Comparison of ENCODE assay signal across 8 cellular contexts in genomic region chr20:13638496-13639477, GRCh38. TPM values are rescaled to one million over a fixed set of nuclear protein-coding genes. Genes with fewer than 3 reads are reported as not detected.
DNase-seq lines count a peak whose midpoint lies in the region; ATAC-seq and TF ChIP-seq lines count a peak whose summit lies in the region.

A gene with protein sequence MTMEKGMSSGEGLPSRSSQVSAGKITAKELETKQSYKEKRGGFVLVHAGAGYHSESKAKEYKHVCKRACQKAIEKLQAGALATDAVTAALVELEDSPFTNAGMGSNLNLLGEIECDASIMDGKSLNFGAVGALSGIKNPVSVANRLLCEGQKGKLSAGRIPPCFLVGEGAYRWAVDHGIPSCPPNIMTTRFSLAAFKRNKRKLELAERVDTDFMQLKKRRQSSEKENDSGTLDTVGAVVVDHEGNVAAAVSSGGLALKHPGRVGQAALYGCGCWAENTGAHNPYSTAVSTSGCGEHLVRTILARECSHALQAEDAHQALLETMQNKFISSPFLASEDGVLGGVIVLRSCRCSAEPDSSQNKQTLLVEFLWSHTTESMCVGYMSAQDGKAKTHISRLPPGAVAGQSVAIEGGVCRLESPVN (minus strand): TSS chr20:13638932. CDS start chr20:13630078, 8,854 bp downstream.

- peak within 1 kb of the TSS; percentile 37 for H3K18ac ChIP-seq in IMR-90 (ENCODE audit: low read depth, low read length)

- H3K9me3 ChIP-seq in IMR-90 (ENCODE audit: control insufficient read depth, insufficient read depth, low read length) (no peaks in the 10 kb centered on the region), mucosa of rectum (ENCODE audit: control insufficient read depth in 2 of 2, low read length in 2 of 2) (no peaks in the 10 kb centered on the region)

- in situ Hi-C loops in IMR-90 (cut with MboI; ENCODE audit: low sequenced_read_pairs): no loop called here

- H3K79me1 ChIP-seq in IMR-90 (ENCODE audit: low read depth in 1 of 2, low read length in 2 of 2): peaks cover 3 to 19% of the 10 kb centered on the region in 2 experiments; a peak in 3 of 4 replicates

- TF ChIP-seq CTCF in IMR-90 (conservative IDR thresholded peaks at IDR 0.05; ENCODE audit: low read depth, low read length) (no peak), epithelial cell of proximal tubule (conservative IDR thresholded peaks at IDR 0.05; ENCODE audit: low read depth, low read length) (no peak)

- H2AFZ ChIP-seq in IMR-90 (replicated peaks; ENCODE audit: low read length, poor library complexity): peak within 1 kb of the TSS; percentile 100

- intact Hi-C loops in IMR-90 (cut with micrococcal nuclease): loop anchor here (10.0 kb wide), 1 partner anchor 146 kb away; the partner anchor contains the start of genes ESF1 and NDUFAF5

- H3K4me3 ChIP-seq in IMR-90 (ENCODE audit: insufficient read depth, low read depth, low read length): peak within 1 kb of the TSS; percentile 84
- H3K4me3 ChIP-seq in epithelial cell of proximal tubule (ENCODE audit: low read depth, low read length): peak within 1 kb of the TSS; percentile 89
- H3K4me3 ChIP-seq in mucosa of rectum (ENCODE audit: low read length in 2 of 2): peak within 1 kb of the TSS; percentile 93 to 95

- peak within 1 kb of the TSS; percentile 78 for H3K27ac ChIP-seq in IMR-90 (ENCODE audit: insufficient read depth, low read length)
- H3K27ac ChIP-seq in mucosa of rectum (ENCODE audit: low read depth in 2 of 2, low read length in 2 of 2): peak within 1 kb of the TSS; percentile 81 to 83

- CTCF ChIA-PET in IMR-90 (lab: Yijun Ruan, JAX): no interaction called here

- 0 out of 2 replicates have a peak within 1 kb of the TSS, but pooled peaks have one; percentile 62 for H3K56ac ChIP-seq in IMR-90 (ENCODE audit: extremely low read depth, insufficient read depth, low read length)

- peak within 1 kb of the TSS; percentile 87 for H4K5ac ChIP-seq in IMR-90 (ENCODE audit: low read depth, low read length)

- H2BK5ac ChIP-seq in IMR-90 (ENCODE audit: low read depth, low read length, poor library complexity, severe bottlenecking): peak within 1 kb of the TSS; percentile 32

- H4K20me1 ChIP-seq in IMR-90 (ENCODE audit: insufficient read depth, low read length): no peaks in the 10 kb centered on the region

- H3K4ac ChIP-seq in IMR-90 (ENCODE audit: low read depth, low read length): peak within 1 kb of the TSS; percentile 81

- ATAC-seq in GM21528 (IDR thresholded peaks at IDR 0.05; ENCODE audit: low FRiP score, unreplicated experiment): peak; percentile 100
- ATAC-seq in IMR-90 (ENCODE audit: low read depth): peak; percentile 99

- no peak within 1 kb of the TSS; the same call in 1 of the 2 replicates for H2BK120ac ChIP-seq in IMR-90 (ENCODE audit: low read depth, low read length)

- 3% methylated on average over 6 of the region's 59 CpGs; no CpG with 5 or more reads in 1 of the 2 experiments for WGBS in IMR-90 (ENCODE audit: extremely low coverage in 2 of 2, insufficient read length in 1 of 2), 2 experiments

- peak; percentile 85 for DNase-seq in DMS 273 treated with DMSO at 0.1 percent for 48 hours (lab: John Stamatoyannopoulos, UW)
- peak; percentile 94 for DNase-seq in IMR-90
- peak; percentile 95 for DNase-seq in OCI-M1 (lab: John Stamatoyannopoulos, UW)
- peak; percentile 92 for DNase-seq in activated T-cell treated with anti-CD3 and anti-CD28 coated beads for 48 hours (ENCODE audit: low read depth)
- peak; percentile 63 for DNase-seq in epithelial cell of proximal tubule (ENCODE audit: low read depth)
- peak; percentile 96 for DNase-seq in stimulated activated CD8-positive, alpha-beta memory T cell treated with anti-CD3 and anti-CD28 coated beads, Interleukin-4, amount 100 ng/mL, for 48 hours

- H4K8ac ChIP-seq in IMR-90 (ENCODE audit: low read depth in 2 of 2, low read length in 2 of 2): peak within 1 kb of the TSS; percentile 96 to 100

- H3K27me3 ChIP-seq in IMR-90 (ENCODE audit: control insufficient read depth, insufficient read depth, low read length) (peaks cover 2% of the 10 kb centered on the region; the same call in 1 of the 2 replicates), mucosa of rectum (ENCODE audit: control insufficient read depth in 2 of 2, insufficient read depth in 2 of 2, low read length in 2 of 2) (no peaks in the 10 kb centered on the region)

- H3K9me1 ChIP-seq in IMR-90 (ENCODE audit: insufficient read depth, low read length): 0 out of 2 replicates have a peak, but pooled peaks cover 3% of the 10 kb centered on the region

- peak within 1 kb of the TSS; percentile 90 for H2AK9ac ChIP-seq in IMR-90 (replicated peaks; ENCODE audit: low read depth, low read length, poor library complexity)

- H2BK15ac ChIP-seq in IMR-90 (ENCODE audit: low read depth, low read length): no peak within 1 kb of the TSS

- TF ChIP-seq RAD21 in IMR-90 (IDR thresholded peaks at IDR 0.05; ENCODE audit: low read length): no peak

- peak within 1 kb of the TSS; percentile 83 for H3K23ac ChIP-seq in IMR-90 (ENCODE audit: low read depth, low read length)

- peak within 1 kb of the TSS; percentile 97 for H3K4me2 ChIP-seq in IMR-90 (ENCODE audit: low read depth, low read length)

- POLR2A ChIA-PET in IMR-90 (lab: Charles Lee; ENCODE audit: unreplicated experiment): no interaction called here

- H2AK5ac ChIP-seq in IMR-90 (ENCODE audit: low read depth, low read length): peak within 1 kb of the TSS; percentile 59; the same call in 1 of the 2 replicates

- TF ChIP-seq POLR2A in IMR-90 (IDR thresholded peaks at IDR 0.05; ENCODE audit: low read depth, low read length): peak; percentile 83

- H4K91ac ChIP-seq in IMR-90 (ENCODE audit: insufficient read depth, low read depth, low read length): peak within 1 kb of the TSS; percentile 58

- no TSS peak for BruUV-seq in IMR-90 (replicated peaks; lab: Mats Ljungman, UMichigan)

- H3K14ac ChIP-seq in IMR-90 (replicated peaks; ENCODE audit: low read depth, low read length): peak within 1 kb of the TSS; percentile 71

- H3K9ac ChIP-seq in IMR-90 (ENCODE audit: low read depth, low read length): peak within 1 kb of the TSS; percentile 84
- H3K9ac ChIP-seq in mucosa of rectum (ENCODE audit: low read depth in 1 of 2, low read length in 2 of 2): peak within 1 kb of the TSS; percentile 85 to 87

- dilution Hi-C loops in IMR-90 (cut with HindIII; ENCODE audit: low sequenced_read_pairs, unreplicated experiment): no loop called here

- no peak within 1 kb of the TSS for H2BK20ac ChIP-seq in IMR-90 (ENCODE audit: low read depth, low read length)

- H3K4me1 ChIP-seq in IMR-90 (ENCODE audit: control insufficient read depth, insufficient read depth, low read length) (no peaks in the 10 kb centered on the region), mucosa of rectum (ENCODE audit: control insufficient read depth in 2 of 2, insufficient read depth in 2 of 2, low read length in 2 of 2) (peaks cover 3 to 4% of the 10 kb centered on the region in 2 donors)

- H3K36me3 ChIP-seq in IMR-90 (ENCODE audit: control insufficient read depth, insufficient read depth, low read length) (no peaks in the 10 kb centered on the region), mucosa of rectum (ENCODE audit: control insufficient read depth in 2 of 2, insufficient read depth in 2 of 2, low read length in 2 of 2) (no peaks in the 10 kb centered on the region)

TF ChIP-seq in IMR-90, 13 proteins besides CTCF, POLR2A, EP300 and RAD21:
- no peak for TF ChIP-seq BHLHE40 (IDR thresholded peaks at IDR 0.05; ENCODE audit: low read depth, low read length)
- TF ChIP-seq CEBPB (IDR thresholded peaks at IDR 0.05; ENCODE audit: low read depth, low read length): no peak
- TF ChIP-seq MAZ (IDR thresholded peaks at IDR 0.05; ENCODE audit: borderline replicate concordance, low read depth, low read length): peak; percentile 43; the same call in 1 of the 2 replicates
- TF ChIP-seq CHD1 (IDR thresholded peaks at IDR 0.05; ENCODE audit: low read depth, low read length): no peak
- no peak for TF ChIP-seq NFE2L2 (IDR thresholded peaks at IDR 0.05; ENCODE audit: low read depth, low read length)
- TF ChIP-seq MAFK (IDR thresholded peaks at IDR 0.05; ENCODE audit: low read depth, low read length): no peak
- no peak for TF ChIP-seq ELK1 (IDR thresholded peaks at IDR 0.05; ENCODE audit: borderline replicate concordance, low read depth, low read length)
- TF ChIP-seq RFX5 (IDR thresholded peaks at IDR 0.05; ENCODE audit: low read depth, low read length): no peak
- no peak for TF ChIP-seq SMC3 (IDR thresholded peaks at IDR 0.05; ENCODE audit: low read depth, low read length)
- no peak for TF ChIP-seq RCOR1 (IDR thresholded peaks at IDR 0.05; ENCODE audit: insufficient replicate concordance, low read length)
- 0 out of 2 replicates have a peak, but pooled peaks have one; percentile 11 for TF ChIP-seq FOS (IDR thresholded peaks at IDR 0.05; ENCODE audit: low read depth, low read length)
- peak; percentile 95 for TF ChIP-seq USF2 (IDR thresholded peaks at IDR 0.05; ENCODE audit: low read depth, low read length)
- peak; percentile 79; the same call in 1 of the 2 replicates for TF ChIP-seq MXI1 (IDR thresholded peaks at IDR 0.05; ENCODE audit: borderline replicate concordance, low read depth, low read length)

RNA-seq across cellular contexts. Expression of the gene that starts here (rescaled TPM):
- 7.9 and 9.7 TPM in 2 replicates for total RNA-seq in IMR-90 (2012; rRNA removed)
- polyA plus RNA-seq in IMR-90 (2012; rRNA removed): 3.2 and 3.9 TPM in 2 replicates
- polyA plus RNA-seq in IMR-90 (2012; cell fraction: cytosol; rRNA removed): 1.2 and 2.0 TPM in 2 replicates
- polyA plus RNA-seq in IMR-90 (2012; cell fraction: nucleus; rRNA removed; ENCODE audit: low replicate concordance): 1.2 and 4.4 TPM in 2 replicates
- total RNA-seq in epithelial cell of proximal tubule: 4.8 and 5.9 TPM in 2 replicates

Comparison
In these comparisons a context has a peak if more than half of its experiments do, and no peak if none do; other contexts are left out.
1. Peak in every context shown above with its lines: DNase-seq, ATAC-seq, H3K4me3 ChIP-seq and H3K27ac ChIP-seq.